16 cellular contexts compared by ENCODE assay signal in genomic region chr15:65088643-65089021, GRCh38. TPM values are rescaled to one million over a fixed set of nuclear protein-coding genes. Genes with fewer than 3 reads are reported as not detected.
DNase-seq lines count a peak whose midpoint lies in the region; ATAC-seq and TF ChIP-seq lines count a peak whose summit lies in the region.
"Had no signal": no experiment of that assay in that cellular context is flagged by ENCODE, and none has a peak within 500 bp of the region (broad histone marks: within the 10 kb centered on the region; RNA-seq: fewer than 3 reads in every experiment).

No MANE protein-coding gene starts in this region.

- H3K9ac ChIP-seq in mucosa of rectum (ENCODE audit: low read depth in 1 of 2, low read length in 2 of 2): peak overlapping the region; percentile 58 to 75

- peaks cover 0 to under 1% (median 0%) of the 10 kb centered on the region in 7 donors for H3K27me3 ChIP-seq in heart right ventricle
- H3K27me3 ChIP-seq in mucosa of rectum (ENCODE audit: control insufficient read depth in 2 of 2, insufficient read depth in 2 of 2, low read length in 2 of 2): no peaks in the 10 kb centered on the region
- H3K27me3 ChIP-seq in thoracic aorta (replicated peaks; ENCODE audit: insufficient read depth): no peaks in the 10 kb centered on the region
- H3K27me3 ChIP-seq in foreskin keratinocyte: peaks cover 20% of the 10 kb centered on the region
- H3K27me3 ChIP-seq: MG63, ovary had no signal

- H3K9me3 ChIP-seq in heart right ventricle (no peaks in the 10 kb centered on the region), mucosa of rectum (ENCODE audit: control insufficient read depth in 2 of 2, low read length in 2 of 2) (no peaks in the 10 kb centered on the region), thoracic aorta (no peaks in the 10 kb centered on the region)
- H3K9me3 ChIP-seq: MG63, ovary had no signal

- ATAC-seq in heart right ventricle: peak in 2 of 8 donors; percentile 1 to 3
- ATAC-seq in thoracic aorta (ENCODE audit: insufficient number of reproducible peaks, low FRiP score, low read depth): no peak
- ATAC-seq in foreskin keratinocyte: no peak
- ATAC-seq in GM21526 (IDR thresholded peaks at IDR 0.05; ENCODE audit: low FRiP score, unreplicated experiment): no peak

- peak overlapping the region; percentile 76 to 94 (median 90) for H3K27ac ChIP-seq in heart right ventricle
- H3K27ac ChIP-seq in mucosa of rectum (ENCODE audit: low read depth in 2 of 2, low read length in 2 of 2): peak overlapping the region; percentile 94 to 96
- H3K27ac ChIP-seq in thoracic aorta: peak overlapping the region; percentile 96 to 99
- no peak overlapping the region for H3K27ac ChIP-seq in foreskin keratinocyte
- H3K27ac ChIP-seq: PC-9 had no signal

- 47 to 54% methylated on average over 6 of the region's 6 CpGs for WGBS in heart right ventricle, 2 donors

- H3K36me3 ChIP-seq in heart right ventricle: peaks cover 0 to 4% (median 0%) of the 10 kb centered on the region in 9 donors
- H3K36me3 ChIP-seq in mucosa of rectum (ENCODE audit: control insufficient read depth in 2 of 2, insufficient read depth in 2 of 2, low read length in 2 of 2): no peaks in the 10 kb centered on the region
- H3K36me3 ChIP-seq in thoracic aorta: no peaks in the 10 kb centered on the region
- H3K36me3 ChIP-seq: ovary had no signal

- H3K4me3 ChIP-seq in heart right ventricle (no peak overlapping the region), mucosa of rectum (ENCODE audit: low read length in 2 of 2) (no peak overlapping the region), thoracic aorta (no peak overlapping the region)
- H3K4me3 ChIP-seq: MG63, ovary, PC-9 had no signal

- DNase-seq in LoVo (ENCODE audit: low spot score): peak; percentile 31
- no peak for DNase-seq in heart right ventricle
- no peak for DNase-seq in thoracic aorta (ENCODE audit: low spot score)
- no peak for DNase-seq in NCI-H1930 (lab: John Stamatoyannopoulos, UW)
- DNase-seq in foreskin keratinocyte: no peak
- DNase-seq in activated CD8-positive, alpha-beta memory T cell treated with anti-CD3 and anti-CD28 coated beads, Interleukin-2, amount 50 U/mL, for 48 hours: no peak
- DNase-seq: activated effector memory CD4-positive, alpha-beta T cell treated with anti-CD3 and anti-CD28 coated beads, Interleukin-2, amount 50 U/mL, for 16 hours; AML-193; NCI-H2029 treated with DMSO at 0.1 percent for 48 hours; NCI-H526 treated with DMSO at 0.1 percent for 48 hours; PC-9 had no signal

- H3K4me1 ChIP-seq in heart right ventricle (peaks cover 10 to 77% (median 50%) of the 10 kb centered on the region in 9 donors), mucosa of rectum (ENCODE audit: control insufficient read depth in 2 of 2, insufficient read depth in 2 of 2, low read length in 2 of 2) (peaks cover 24 to 30% of the 10 kb centered on the region in 2 donors), thoracic aorta (ENCODE audit: control insufficient read depth in 1 of 2, low read depth in 2 of 2) (peaks cover 50 to 96% of the 10 kb centered on the region in 2 donors), foreskin keratinocyte (no peaks in the 10 kb centered on the region)

- TF ChIP-seq CTCF in heart right ventricle (IDR thresholded peaks at IDR 0.05) (no peak), thoracic aorta (IDR thresholded peaks at IDR 0.05) (peak; percentile 2), foreskin keratinocyte (conservative IDR thresholded peaks at IDR 0.05) (no peak)

- intact Hi-C loops in heart right ventricle (cut with DNase I): loop anchor here in 5 of 10 donors (5.0 to 10.0 kb wide), 3 partner anchors 36 to 56 kb away; no protein-coding TSS in a partner anchor

RNA-seq across cellular contexts. Expression of gene KBTBD13, which starts 12.1 kb away (rescaled TPM):
- total RNA-seq in heart right ventricle (10 to 100 TPM in 3 of 10 donors, 1 to 10 TPM in 7; 4.1 to 20.5 (median 4.6) TPM), thoracic aorta (1 to 10 TPM in 1 of 2 donors, under 1 TPM in 1; 0.63 to 3.1 TPM), foreskin keratinocyte (not detected in 2 replicates)
- polyA plus RNA-seq in heart right ventricle (1 to 10 TPM in 1 of 2 donors, under 1 TPM in 1; 0.84 to 7.8 TPM), foreskin keratinocyte (not detected in 2 replicates)
- total RNA-seq: mesothelial cell of epicardium, PC-9 had no signal

RNA-seq across cellular contexts. Expression of gene RASL12, which starts 20.8 kb away (rescaled TPM):
- total RNA-seq in heart right ventricle (10 to 100 TPM in 7 of 10 donors, 1 to 10 TPM in 3; 4.4 to 20.1 (median 11.8) TPM), thoracic aorta (100 to 1,000 TPM; 211 to 324 TPM), foreskin keratinocyte (not detected in 2 replicates)
- polyA plus RNA-seq in heart right ventricle (10 to 100 TPM; 13.1 to 18.7 TPM), foreskin keratinocyte (not detected in 2 replicates)
- total RNA-seq: PC-9 had no signal

RNA-seq across cellular contexts. Expression of gene UBAP1L, which starts 26.4 kb away (rescaled TPM):
- total RNA-seq in heart right ventricle: 1 to 10 TPM in 9 of 10 donors, under 1 TPM in 1; 0.88 to 2.3 (median 1.6) TPM
- 1 to 10 TPM in 1 of 2 donors, under 1 TPM in 1; 0.65 to 5.3 TPM for polyA plus RNA-seq in heart right ventricle
- 10 to 100 TPM in 1 of 2 donors, 1 to 10 TPM in 1; 3.7 to 11.0 TPM for total RNA-seq in thoracic aorta
- 0.49 and 0.88 TPM in 2 replicates for total RNA-seq in foreskin keratinocyte
- 0.23 and 0.27 TPM in 2 replicates for polyA plus RNA-seq in foreskin keratinocyte

RNA-seq across cellular contexts. Expression of gene SLC51B, which starts 43.4 kb away (rescaled TPM):
- not detected for total RNA-seq in heart right ventricle
- under 1 TPM in 1 of 2 donors, not detected in 1; 0.43 TPM for polyA plus RNA-seq in heart right ventricle
- total RNA-seq in thoracic aorta: not detected
- total RNA-seq in foreskin keratinocyte: not detected in 2 replicates
- polyA plus RNA-seq in foreskin keratinocyte: not detected in 2 replicates
- total RNA-seq: mesothelial cell of epicardium, PC-9 had no signal

RNA-seq across cellular contexts. Expression of gene PDCD7, which starts 45.0 kb away (rescaled TPM):
- total RNA-seq in heart right ventricle: 10 to 100 TPM; 12.5 to 25.1 (median 16.1) TPM
- polyA plus RNA-seq in heart right ventricle: 10 to 100 TPM in 1 of 2 donors, 1 to 10 TPM in 1; 9.0 to 15.7 TPM
- 10 to 100 TPM; 18.5 to 26.7 TPM for total RNA-seq in thoracic aorta
- total RNA-seq in foreskin keratinocyte: 18.5 and 20.9 TPM in 2 replicates
- polyA plus RNA-seq in foreskin keratinocyte: 11.7 and 15.6 TPM in 2 replicates

Comparison
In these comparisons a context has a peak if more than half of its experiments do, and no peak if none do; other contexts are left out.
1. RNA of gene RASL12, which starts 20.8 kb away (total RNA-seq): 211 to 324 TPM in thoracic aorta; 4.4 to 20.1 TPM in heart right ventricle and not detected in foreskin keratinocyte; every median in the first group is over 10 times any median in the second.